15 cellular contexts compared by ENCODE assay signal in the genomic region with DNA sequence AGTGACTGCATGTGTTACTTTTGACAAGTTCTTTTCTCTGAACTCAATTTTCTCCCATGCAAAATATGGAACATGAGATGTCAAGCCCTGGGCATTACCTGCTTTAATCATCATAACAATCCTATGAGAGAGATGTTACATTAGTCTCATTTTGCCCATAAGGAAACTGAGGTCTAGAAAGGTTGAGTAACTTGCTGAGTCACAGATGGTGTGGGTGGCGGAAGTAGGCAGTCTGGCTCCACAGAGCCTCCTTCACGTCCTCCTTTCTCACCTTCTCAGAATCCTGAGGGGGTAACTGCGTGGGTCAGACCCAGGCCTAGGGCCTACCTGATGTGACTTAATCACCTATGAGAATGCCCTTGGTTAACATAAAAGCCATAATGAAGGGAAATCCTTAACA. TPM values are rescaled to one million over a fixed set of nuclear protein-coding genes. Genes with fewer than 3 reads are reported as not detected.
A peak's percentile ranks its signal among the peaks of the same experiment; 100 is the strongest.
DNase-seq lines count a peak whose midpoint lies in the region; ATAC-seq and TF ChIP-seq lines count a peak whose summit lies in the region.
"Had no signal": no experiment of that assay in that cellular context is flagged by ENCODE, and none has a peak within 500 bp of the region (broad histone marks: within the 10 kb centered on the region; RNA-seq: fewer than 3 reads in every experiment).

No MANE protein-coding gene starts in this region.

- ATAC-seq in right cardiac atrium (no peak), GM21381 (IDR thresholded peaks at IDR 0.05; ENCODE audit: unreplicated experiment) (no peak), HG02571 (IDR thresholded peaks at IDR 0.05; ENCODE audit: unreplicated experiment) (no peak)

- no peaks in the 10 kb centered on the region for H3K9me2 ChIP-seq in hepatocyte (replicated peaks; ENCODE audit: insufficient read depth)

- 93% methylated on average over 3 of the region's 3 CpGs for WGBS in right cardiac atrium
- WGBS in hepatocyte (ENCODE audit: low lambda C conversion rate, missing lambda C conversion rate), result 94% methylated on average over 3 of the region's 3 CpGs

- H3K79me2 ChIP-seq in hepatocyte, result no peaks in the 10 kb centered on the region

- H3K4me3 ChIP-seq in right cardiac atrium (ENCODE audit: low read length) (no peak overlapping the region), right atrium auricular region (no peak overlapping the region), fibroblast of mammary gland (ENCODE audit: control insufficient read depth, low read depth, low read length) (no peak overlapping the region), subcutaneous abdominal adipose tissue (ENCODE audit: low read depth in 1 of 5, low read length in 5 of 5) (no peak overlapping the region), hepatocyte (no peak overlapping the region)

- no peaks in the 10 kb centered on the region for H4K20me1 ChIP-seq in hepatocyte (ENCODE audit: insufficient read depth, poor library complexity, severe bottlenecking)

- H3K9ac ChIP-seq in subcutaneous abdominal adipose tissue (ENCODE audit: low read length in 5 of 5), result no peak overlapping the region

- H3K4me1 ChIP-seq in right cardiac atrium (ENCODE audit: control insufficient read depth, insufficient read depth, low read length) (peaks cover 13% of the 10 kb centered on the region), right atrium auricular region (peaks cover 0 to 90% of the 10 kb centered on the region in 2 donors), subcutaneous abdominal adipose tissue (ENCODE audit: control insufficient read depth in 5 of 5, insufficient read depth in 5 of 5, low read length in 5 of 5) (peaks cover 8 to 55% (median 47%) of the 10 kb centered on the region in 5 donors), hepatocyte (ENCODE audit: insufficient read depth) (peaks cover 4% of the 10 kb centered on the region)

- no peak overlapping the region for H3K4me2 ChIP-seq in hepatocyte

- H3K36me3 ChIP-seq in right atrium auricular region, result no peaks in the 10 kb centered on the region
- peaks cover 0 to 7% (median 0%) of the 10 kb centered on the region in 5 donors for H3K36me3 ChIP-seq in subcutaneous abdominal adipose tissue (ENCODE audit: control insufficient read depth in 5 of 5, insufficient read depth in 5 of 5, low read length in 5 of 5)
- H3K36me3 ChIP-seq in hepatocyte (replicated peaks; ENCODE audit: insufficient read depth, low read depth), result no peaks in the 10 kb centered on the region

- DNase-seq in right cardiac atrium (no peak), right atrium auricular region (ENCODE audit: low spot score) (no peak), SKM-1 (lab: John Stamatoyannopoulos, UW; ENCODE audit: unreplicated experiment) (peak; percentile 14), fibroblast of mammary gland (ENCODE audit: low read depth) (peak; percentile 57), hepatocyte (ENCODE audit: low spot score) (no peak)
- DNase-seq: activated CD4-positive, alpha-beta T cell treated with anti-CD3 and anti-CD28 coated beads, Interleukin-2, amount 50 U/mL, for 1 hour; amygdala; DMS 273 treated with DMSO at 0.1 percent for 48 hours; KG1; NCI-H1694; NCI-H510A; T-helper 1 cell had no signal

- intact Hi-C loops in right cardiac atrium (cut with DNase I), result no loop called here

- no peaks in the 10 kb centered on the region for H3K9me3 ChIP-seq in right cardiac atrium (ENCODE audit: control insufficient read depth, low read length)
- H3K9me3 ChIP-seq in right atrium auricular region, result no peaks in the 10 kb centered on the region
- no peaks in the 10 kb centered on the region for H3K9me3 ChIP-seq in subcutaneous abdominal adipose tissue (ENCODE audit: control insufficient read depth in 5 of 5, low read length in 5 of 5)
- no peaks in the 10 kb centered on the region for H3K9me3 ChIP-seq in hepatocyte (ENCODE audit: low read depth)

- no peak overlapping the region for H2AFZ ChIP-seq in hepatocyte

- H3K27ac ChIP-seq in right cardiac atrium (ENCODE audit: low read length), result peak overlapping the region; percentile 63
- peak overlapping the region in 1 of 2 donors; percentile 76 for H3K27ac ChIP-seq in right atrium auricular region
- H3K27ac ChIP-seq in subcutaneous abdominal adipose tissue (ENCODE audit: low read depth, low read length), result peak overlapping the region; percentile 12
- H3K27ac ChIP-seq in hepatocyte, result no peak overlapping the region

- H3K27me3 ChIP-seq in right cardiac atrium (ENCODE audit: control insufficient read depth, insufficient read depth) (no peaks in the 10 kb centered on the region), right atrium auricular region (no peaks in the 10 kb centered on the region), subcutaneous abdominal adipose tissue (ENCODE audit: control insufficient read depth in 5 of 5, insufficient read depth in 4 of 5, low read length in 5 of 5) (no peaks in the 10 kb centered on the region), hepatocyte (no peaks in the 10 kb centered on the region)

- TF ChIP-seq CTCF in right atrium auricular region (IDR thresholded peaks at IDR 0.05) (no peak), fibroblast of mammary gland (conservative IDR thresholded peaks at IDR 0.05; ENCODE audit: control insufficient read depth, insufficient read depth, low read depth, low read length) (no peak), hepatocyte (IDR thresholded peaks at IDR 0.05; ENCODE audit: poor library complexity) (no peak)

RNA-seq across cellular contexts. Expression of a gene that starts 50.7 kb away (rescaled TPM):
- 10 to 100 TPM; 44.4 to 57.8 (median 53.5) TPM for total RNA-seq in right cardiac atrium
- polyA plus RNA-seq in right cardiac atrium, result 17.9 TPM
- 10 to 100 TPM; 60.1 to 60.3 TPM for total RNA-seq in right atrium auricular region
- total RNA-seq in hepatocyte, result 13.1 and 14.0 TPM in 2 replicates
- polyA plus RNA-seq in hepatocyte, result 2.8 and 6.8 TPM in 2 replicates

Comparison
In these comparisons a context has a peak if more than half of its experiments do, and no peak if none do; other contexts are left out.
1. DNase-seq: peak in SKM-1 (single experiment) and fibroblast of mammary gland (single experiment); none in right cardiac atrium (0 of 3), right atrium auricular region (single experiment) and hepatocyte (single experiment).